1 cellular context compared by ENCODE assay signal in the genomic region with DNA sequence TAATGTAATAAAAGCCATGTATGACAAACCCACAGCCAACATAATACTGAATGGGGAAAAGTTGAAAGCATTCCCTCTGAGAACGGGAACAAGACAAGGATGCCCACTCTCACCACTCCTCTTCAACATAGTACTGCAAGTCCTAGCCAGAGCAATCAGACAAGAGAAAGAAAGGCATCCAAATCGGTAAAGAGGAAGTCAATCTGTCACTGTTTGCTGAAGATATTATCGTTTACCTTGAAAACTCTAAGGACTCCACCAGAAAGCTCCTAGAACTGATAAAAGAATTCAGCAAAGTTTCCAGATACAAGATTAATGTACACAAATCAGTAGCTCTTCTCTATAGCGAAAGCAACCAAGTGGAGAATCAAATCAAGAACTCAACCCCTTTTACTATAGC. TPM values are rescaled to one million over a fixed set of nuclear protein-coding genes. Genes with fewer than 3 reads are reported as not detected.
"Had no signal": no experiment of that assay in that cellular context is flagged by ENCODE, and none has a peak within 500 bp of the region (broad histone marks: within the 10 kb centered on the region; RNA-seq: fewer than 3 reads in every experiment).

No MANE protein-coding gene starts in this region.

RNA-seq across cellular contexts. Expression of gene HUS1B, which starts 6.9 kb away (rescaled TPM):
- total RNA-seq: epithelial cell of proximal tubule had no signal
